In genomic region chr14:54396183-54396492, GRCh38 we compare ENCODE assay signal across 8 cellular contexts. TPM values are rescaled to one million over a fixed set of nuclear protein-coding genes. Genes with fewer than 3 reads are reported as not detected.
DNase-seq lines count a peak whose midpoint lies in the region; ATAC-seq, FAIRE-seq and TF ChIP-seq lines count a peak whose summit lies in the region.

No MANE protein-coding gene starts in this region.

- H3K36me3 Mint-ChIP-seq in IgD-negative memory B cell = no peaks in the 10 kb centered on the region

- TF ChIP-seq CTCF in bronchial epithelial cell (IDR thresholded peaks at IDR 0.05; ENCODE audit: insufficient read depth, low read length, severe bottlenecking) = no peak

- FAIRE-seq in bronchial epithelial cell (lab: Jason Lieb, UNC) = no peak

- no peak for ATAC-seq in HG03439 (IDR thresholded peaks at IDR 0.05; ENCODE audit: unreplicated experiment)

- peaks cover 6 to 17% (median 11%) of the 10 kb centered on the region in 3 donors for H3K4me1 Mint-ChIP-seq in IgD-negative memory B cell

- H2AFZ ChIP-seq in ACC112 (ENCODE audit: low read length, unreplicated experiment) = peak overlapping the region; percentile 71

- peak overlapping the region; percentile 39 for H3K9ac ChIP-seq in muscle layer of colon (ENCODE audit: low read length)

- peak overlapping the region; percentile 88 to 94 (median 91) for H3K4me3 Mint-ChIP-seq in IgD-negative memory B cell

- no peaks in the 10 kb centered on the region for H3K9me3 ChIP-seq in muscle layer of colon (ENCODE audit: low read length)

- H3K4me1 ChIP-seq in ACC112 (ENCODE audit: control insufficient read depth, insufficient read depth, low read length, unreplicated experiment) (peaks cover 21% of the 10 kb centered on the region), muscle layer of colon (ENCODE audit: insufficient read depth, low read length) (peaks cover 6% of the 10 kb centered on the region)

- no peak overlapping the region for H3K27ac ChIP-seq in ACC112 (ENCODE audit: low read depth, low read length)
- H3K27ac ChIP-seq in muscle layer of colon (ENCODE audit: low read depth, low read length) = no peak overlapping the region

- H3K79me2 ChIP-seq in ACC112 (ENCODE audit: control insufficient read depth, insufficient read depth, low read length, unreplicated experiment) = peaks cover 22% of the 10 kb centered on the region

- peaks cover 3% of the 10 kb centered on the region for H3K27me3 Mint-ChIP-seq in IgD-negative memory B cell

- DNase-seq in bronchial epithelial cell (ENCODE audit: low read depth) = no peak
- DNase-seq in A172 (ENCODE audit: low spot score) = no peak
- DNase-seq in KG1 (lab: John Stamatoyannopoulos, UW) = no peak
- DNase-seq in kidney glomerular epithelial cell (lab: John Stamatoyannopoulos, UW) = no peak

- H3K36me3 ChIP-seq in ACC112 (ENCODE audit: insufficient read depth, low read length) = no peaks in the 10 kb centered on the region
- no peaks in the 10 kb centered on the region for H3K36me3 ChIP-seq in bronchial epithelial cell (ENCODE audit: control insufficient read depth, insufficient read depth, low read length)
- no peaks in the 10 kb centered on the region for H3K36me3 ChIP-seq in muscle layer of colon (ENCODE audit: insufficient read depth, low read length)

- H3K27ac Mint-ChIP-seq in IgD-negative memory B cell = no peak overlapping the region

- H3K4me3 ChIP-seq in ACC112 (ENCODE audit: low read depth, low read length) = peak overlapping the region; percentile 90
- peak overlapping the region; percentile 60 for H3K4me3 ChIP-seq in bronchial epithelial cell (ENCODE audit: low read depth, low read length)
- peak overlapping the region; percentile 85 to 87 for H3K4me3 ChIP-seq in muscle layer of colon (ENCODE audit: low read depth in 1 of 2, low read length in 2 of 2)

- H3K9me3 Mint-ChIP-seq in IgD-negative memory B cell = no peaks in the 10 kb centered on the region

- H3K27me3 ChIP-seq in ACC112 (ENCODE audit: insufficient read depth, low read length) (no peaks in the 10 kb centered on the region), bronchial epithelial cell (ENCODE audit: control insufficient read depth, insufficient read depth, low read length) (no peaks in the 10 kb centered on the region), muscle layer of colon (ENCODE audit: control insufficient read depth in 1 of 2, insufficient read depth in 2 of 2, low read length in 2 of 2) (no peaks in the 10 kb centered on the region)

RNA-seq across cellular contexts. Expression of gene CDKN3, which starts 0.7 kb away (rescaled TPM):
- not detected for polyA plus RNA-seq in IgD-negative memory B cell
- total RNA-seq in bronchial epithelial cell = 3.7 and 15.4 TPM in 2 replicates
- 104 and 166 TPM in 2 replicates for total RNA-seq in A172 (2014; rRNA removed; shearing (Covaris generic))

RNA-seq across cellular contexts. Expression of gene CNIH1, which starts 45.0 kb away (rescaled TPM):
- polyA plus RNA-seq in IgD-negative memory B cell = 68.5 TPM
- total RNA-seq in bronchial epithelial cell = 54.5 and 125 TPM in 2 replicates
- 90.4 and 106 TPM in 2 replicates for total RNA-seq in A172 (2014; rRNA removed; shearing (Covaris generic))
